In genomic region chr6:31087494-31088089, GRCh38 we compare ENCODE assay signal across 8 cellular contexts. TPM values are rescaled to one million over a fixed set of nuclear protein-coding genes. Genes with fewer than 3 reads are reported as not detected.
DNase-seq lines count a peak whose midpoint lies in the region; ATAC-seq and TF ChIP-seq lines count a peak whose summit lies in the region.

No MANE protein-coding gene starts in this region.

- H3K27ac ChIP-seq in HEK293 (ENCODE audit: extremely low read depth, low read depth, low read length) (no peak overlapping the region), caudate nucleus (ENCODE audit: low read depth, low read length) (no peak overlapping the region)

- no peaks in the 10 kb centered on the region for H3K9me3 ChIP-seq in HEK293 (ENCODE audit: control insufficient read depth, insufficient read depth, low read depth, low read length)

- peaks cover 10% of the 10 kb centered on the region; the same call in 1 of the 2 replicates for H3K4me1 ChIP-seq in HEK293 (ENCODE audit: control insufficient read depth, insufficient read depth, low read length)

- no peaks in the 10 kb centered on the region; a peak in 1 of 3 replicates for H3K36me3 ChIP-seq in HEK293 (ENCODE audit: control insufficient read depth in 2 of 2, insufficient read depth in 1 of 2, low read length in 2 of 2)

- ATAC-seq in activated CD4-positive, CD25-positive, alpha-beta regulatory T cell treated with anti-CD3 and anti-CD28 coated beads, Interleukin-2, amount 50 U/mL, for 24 hours = peak; percentile 97 to 99
- ATAC-seq in left colon (peak; percentile 81), GM19467 (IDR thresholded peaks at IDR 0.05; ENCODE audit: unreplicated experiment) (no peak)

- CTCF ChIA-PET in HEK293 (lab: Yijun Ruan, JAX) = interaction anchor here (0.5 to 7.3 kb wide), 78 partner anchors 8 to 723 kb away, joined by 3 to 111 read pairs (median 5); partner anchors contain the start of genes C6orf15, DDR1, GTF2H4 and PSORS1C1

- peak; percentile 56 for TF ChIP-seq CTCF in HEK293 (tag by site-specific recombination; IDR thresholded peaks at IDR 0.05)

- no peak overlapping the region for H3K4me3 ChIP-seq in HEK293 (ENCODE audit: low read depth, low read length)

- intact Hi-C loops in left colon (cut with DNase I, micrococcal nuclease) = loop anchor here (10.0 kb wide), 1 partner anchor 263 kb away; no protein-coding TSS in a partner anchor

- POLR2A ChIA-PET in HEK293 (lab: Yijun Ruan, JAX) = interaction anchor here (0.8 to 1.5 kb wide), 4 partner anchors 172 to 472 kb away, joined by 3 to 6 read pairs (median 4); partner anchors contain the start of gene DDR1

- DNase-seq in COR-L47 (lab: John Stamatoyannopoulos, UW) (peak; percentile 78), NCI-H345 treated with DMSO at 0.1 percent for 48 hours (lab: John Stamatoyannopoulos, UW; ENCODE audit: unreplicated experiment) (peak; percentile 60), caudate nucleus (lab: John Stamatoyannopoulos, UW) (peak in 57 of 61 donors; percentile 2 to 86 (median 59)), left colon (peak; percentile 76 to 95)
- DNase-seq in stimulated activated CD4-positive, alpha-beta T cell treated with anti-CD3 and anti-CD28 coated beads, Interleukin-2, amount 100 ng/mL, for 48 hours = peak; percentile 91 to 95

TF ChIP-seq in HEK293, 187 proteins besides CTCF, POLR2A, EP300 and RAD21 (continues in another document):
- TF ChIP-seq ZNF623 (tag by site-specific recombination; IDR thresholded peaks at IDR 0.05) (no peak), KLF17 (tag by site-specific recombination; IDR thresholded peaks at IDR 0.05) (0 out of 2 replicates have a peak, but pooled peaks have one; percentile 20), ZNF660 (tag by site-specific recombination; IDR thresholded peaks at IDR 0.05) (peak; percentile 25; the same call in 1 of the 2 replicates), ZNF776 (tag by site-specific recombination; IDR thresholded peaks at IDR 0.05; ENCODE audit: borderline replicate concordance) (no peak), ZNF692 (tag by site-specific recombination; IDR thresholded peaks at IDR 0.05) (no peak), ZNF600 (tag by site-specific recombination; IDR thresholded peaks at IDR 0.05) (0 out of 2 replicates have a peak, but pooled peaks have one; percentile 14), ZNF10 (tag by site-specific recombination; IDR thresholded peaks at IDR 0.05) (no peak), HOXA7 (CRISPR knock-in tag; IDR thresholded peaks at IDR 0.05; ENCODE audit: borderline replicate concordance) (no peak), ZNF843 (tag by site-specific recombination; IDR thresholded peaks at IDR 0.05) (no peak), GLIS1 (tag by site-specific recombination; IDR thresholded peaks at IDR 0.05) (peak; percentile 39), HOXD13 (CRISPR knock-in tag; IDR thresholded peaks at IDR 0.05; ENCODE audit: borderline replicate concordance) (no peak), ZNF549 (tag by site-specific recombination; IDR thresholded peaks at IDR 0.05) (no peak), ZNF26 (tag by site-specific recombination; IDR thresholded peaks at IDR 0.05) (no peak), ZNF654 (tag by site-specific recombination; IDR thresholded peaks at IDR 0.05; ENCODE audit: low read depth) (peak; percentile 98), ZBTB21 (tag by site-specific recombination; IDR thresholded peaks at IDR 0.05) (no peak), ZNF423 (tag by site-specific recombination; IDR thresholded peaks at IDR 0.05) (no peak), ZNF777 (tag by site-specific recombination; IDR thresholded peaks at IDR 0.05; ENCODE audit: borderline replicate concordance) (no peak), ZBTB1 (tag by site-specific recombination; IDR thresholded peaks at IDR 0.05) (no peak), ZNF239 (tag by site-specific recombination; IDR thresholded peaks at IDR 0.05) (no peak), GLI2 (tag by site-specific recombination; IDR thresholded peaks at IDR 0.05; ENCODE audit: borderline replicate concordance, low read depth) (no peak), ZNF114 (tag by site-specific recombination; IDR thresholded peaks at IDR 0.05) (no peak), ZNF768 (tag by site-specific recombination; IDR thresholded peaks at IDR 0.05) (no peak), SP7 (tag by site-specific recombination; IDR thresholded peaks at IDR 0.05) (no peak)
- TF ChIP-seq, protein P1, sequence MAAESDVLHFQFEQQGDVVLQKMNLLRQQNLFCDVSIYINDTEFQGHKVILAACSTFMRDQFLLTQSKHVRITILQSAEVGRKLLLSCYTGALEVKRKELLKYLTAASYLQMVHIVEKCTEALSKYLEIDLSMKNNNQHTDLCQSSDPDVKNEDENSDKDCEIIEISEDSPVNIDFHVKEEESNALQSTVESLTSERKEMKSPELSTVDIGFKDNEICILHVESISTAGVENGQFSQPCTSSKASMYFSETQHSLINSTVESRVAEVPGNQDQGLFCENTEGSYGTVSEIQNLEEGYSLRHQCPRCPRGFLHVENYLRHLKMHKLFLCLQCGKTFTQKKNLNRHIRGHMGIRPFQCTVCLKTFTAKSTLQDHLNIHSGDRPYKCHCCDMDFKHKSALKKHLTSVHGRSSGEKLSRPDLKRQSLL (tag by site-specific recombination; IDR thresholded peaks at IDR 0.05) = no peak
- TF ChIP-seq, protein P2, sequence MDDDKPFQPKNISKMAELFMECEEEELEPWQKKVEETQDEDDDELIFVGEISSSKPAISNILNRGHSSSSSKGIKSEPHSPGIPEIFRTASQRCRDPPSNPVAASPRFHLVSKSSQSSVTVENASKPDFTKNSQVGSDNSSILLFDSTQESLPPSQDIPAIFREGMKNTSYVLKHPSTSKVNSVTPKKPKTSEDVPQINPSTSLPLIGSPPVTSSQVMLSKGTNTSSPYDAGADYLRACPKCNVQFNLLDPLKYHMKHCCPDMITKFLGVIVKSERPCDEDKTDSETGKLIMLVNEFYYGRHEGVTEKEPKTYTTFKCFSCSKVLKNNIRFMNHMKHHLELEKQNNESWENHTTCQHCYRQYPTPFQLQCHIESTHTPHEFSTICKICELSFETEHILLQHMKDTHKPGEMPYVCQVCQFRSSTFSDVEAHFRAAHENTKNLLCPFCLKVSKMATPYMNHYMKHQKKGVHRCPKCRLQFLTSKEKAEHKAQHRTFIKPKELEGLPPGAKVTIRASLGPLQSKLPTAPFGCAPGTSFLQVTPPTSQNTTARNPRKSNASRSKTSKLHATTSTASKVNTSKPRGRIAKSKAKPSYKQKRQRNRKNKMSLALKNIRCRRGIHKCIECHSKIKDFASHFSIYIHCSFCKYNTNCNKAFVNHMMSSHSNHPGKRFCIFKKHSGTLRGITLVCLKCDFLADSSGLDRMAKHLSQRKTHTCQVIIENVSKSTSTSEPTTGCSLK (tag by site-specific recombination; IDR thresholded peaks at IDR 0.05) = no peak

RNA-seq across cellular contexts. Expression of gene C6orf15, which starts 24.8 kb away (rescaled TPM):
- not detected for total RNA-seq in left colon

RNA-seq across cellular contexts. Expression of gene PSORS1C1, which starts 27.0 kb away (rescaled TPM):
- total RNA-seq in left colon = 1 to 10 TPM; 4.9 to 6.7 TPM

RNA-seq across cellular contexts. Expression of gene CDSN, which starts 32.7 kb away (rescaled TPM):
- not detected for total RNA-seq in left colon

RNA-seq across cellular contexts. Expression of gene PSORS1C2, which starts 51.3 kb away (rescaled TPM):
- total RNA-seq in left colon = not detected
